Comparison of ENCODE assay signal across 13 cellular contexts in genomic region chr7:83413425-83413824, GRCh38.
DNase-seq lines count a peak whose midpoint lies in the region; ATAC-seq, FAIRE-seq and TF ChIP-seq lines count a peak whose summit lies in the region.
"Had no signal": no experiment of that assay in that cellular context is flagged by ENCODE, and none has a peak within 500 bp of the region (broad histone marks: within the 10 kb centered on the region; RNA-seq: fewer than 3 reads in every experiment).

No MANE protein-coding gene starts in this region.

- no peaks in the 10 kb centered on the region for H3F3A ChIP-seq in smooth muscle cell (ENCODE audit: low read depth)

- DNase-seq in Daoy (ENCODE audit: low read depth) = peak; percentile 23
- DNase-seq in bronchial epithelial cell (ENCODE audit: low read depth) = peak; percentile 33
- DNase-seq in mesenchymal stem cell = peak; percentile 61
- no peak for DNase-seq in smooth muscle cell (lab: John Stamatoyannopoulos, UW; ENCODE audit: unreplicated experiment)
- no peak for DNase-seq in pons (ENCODE audit: low spot score)
- DNase-seq in right atrium auricular region (ENCODE audit: low spot score) = no peak
- DNase-seq: activated CD4-positive, CD25-positive, alpha-beta regulatory T cell; activated naive CD4-positive, alpha-beta T cell treated with anti-CD3 and anti-CD28 coated beads for 36 hours; C1 segment of cervical spinal cord; left lung had no signal

- H3K4ac ChIP-seq in mesenchymal stem cell (ENCODE audit: low read depth in 1 of 2, low read length in 2 of 2) = no peak overlapping the region

- TF ChIP-seq CTCF in bronchial epithelial cell (IDR thresholded peaks at IDR 0.05; ENCODE audit: insufficient read depth, low read length, severe bottlenecking) (no peak), smooth muscle cell (IDR thresholded peaks at IDR 0.05; ENCODE audit: borderline replicate concordance, insufficient read depth, poor library complexity, severe bottlenecking) (no peak), right atrium auricular region (IDR thresholded peaks at IDR 0.05) (no peak)

- H2BK12ac ChIP-seq in mesenchymal stem cell (ENCODE audit: low read length in 2 of 2) = no peak overlapping the region

- WGBS in mesenchymal stem cell = 46% methylated on average over 2 of the region's 2 CpGs
- 32% methylated on average over 2 of the region's 2 CpGs for WGBS in smooth muscle cell (ENCODE audit: low lambda C conversion rate)

- no peak overlapping the region for H2AFZ ChIP-seq in mesenchymal stem cell (ENCODE audit: low read depth, low read length)
- no peak overlapping the region for H2AFZ ChIP-seq in smooth muscle cell (ENCODE audit: low read depth)

- H2AK5ac ChIP-seq in mesenchymal stem cell (ENCODE audit: low read length, severe bottlenecking) = no peak overlapping the region

- H3K4me2 ChIP-seq in mesenchymal stem cell (ENCODE audit: low read length, poor library complexity, severe bottlenecking) = no peak overlapping the region
- H3K4me2 ChIP-seq in smooth muscle cell = no peak overlapping the region

- H3K27ac ChIP-seq in HUES6 (ENCODE audit: low read depth, low read length) (peak overlapping the region; percentile 23; the same call in 1 of the 2 replicates), mesenchymal stem cell (ENCODE audit: low read length, poor library complexity, severe bottlenecking) (no peak overlapping the region), smooth muscle cell (ENCODE audit: low read depth) (no peak overlapping the region), right atrium auricular region (no peak overlapping the region)
- H3K27ac ChIP-seq: left lung had no signal

- H4K8ac ChIP-seq in mesenchymal stem cell (ENCODE audit: low read length) = no peak overlapping the region

- H3K9me3 ChIP-seq in HUES6 (ENCODE audit: control insufficient read depth, insufficient read depth, low read depth, low read length) (no peaks in the 10 kb centered on the region), mesenchymal stem cell (ENCODE audit: control insufficient read depth, low read length) (no peaks in the 10 kb centered on the region), smooth muscle cell (replicated peaks; ENCODE audit: low read depth) (no peaks in the 10 kb centered on the region), right atrium auricular region (no peaks in the 10 kb centered on the region)
- H3K9me3 ChIP-seq: left lung had no signal

- no peaks in the 10 kb centered on the region for H3K79me2 ChIP-seq in smooth muscle cell (ENCODE audit: low read depth)

- no peaks in the 10 kb centered on the region for H3K27me3 ChIP-seq in HUES6 (ENCODE audit: control insufficient read depth, insufficient read depth, low read length)
- no peaks in the 10 kb centered on the region for H3K27me3 ChIP-seq in bronchial epithelial cell (ENCODE audit: control insufficient read depth, insufficient read depth, low read length)
- H3K27me3 ChIP-seq in mesenchymal stem cell (ENCODE audit: control insufficient read depth in 1 of 2, insufficient read depth in 1 of 2, low read length in 2 of 2) = no peaks in the 10 kb centered on the region
- H3K27me3 ChIP-seq in smooth muscle cell (ENCODE audit: low read depth) = no peaks in the 10 kb centered on the region
- H3K27me3 ChIP-seq in right atrium auricular region = no peaks in the 10 kb centered on the region
- H3K27me3 ChIP-seq: left lung had no signal

- H3K9ac ChIP-seq in HUES6 (ENCODE audit: low read length) (no peak overlapping the region), mesenchymal stem cell (ENCODE audit: low read length) (peak overlapping the region; percentile 54), smooth muscle cell (ENCODE audit: low read depth) (no peak overlapping the region)

- H3K4me1 ChIP-seq in HUES6 (ENCODE audit: control insufficient read depth, insufficient read depth, low read length) (peaks cover 46% of the 10 kb centered on the region), mesenchymal stem cell (ENCODE audit: control insufficient read depth, insufficient read depth, low read depth, low read length) (no peaks in the 10 kb centered on the region), smooth muscle cell (ENCODE audit: low read depth) (peaks cover 4% of the 10 kb centered on the region), right atrium auricular region (no peaks in the 10 kb centered on the region)
- H3K4me1 ChIP-seq: left lung had no signal

- H2BK120ac ChIP-seq in mesenchymal stem cell (ENCODE audit: low read depth, low read length) = no peak overlapping the region

- no peak for ATAC-seq in activated CD4-positive, CD25-positive, alpha-beta regulatory T cell treated with anti-CD3 and anti-CD28 coated beads, Interleukin-2, amount 50 U/mL, for 24 hours
- ATAC-seq: left lung had no signal

- no peak overlapping the region for H3K4me3 ChIP-seq in HUES6 (ENCODE audit: low read depth, low read length)
- H3K4me3 ChIP-seq in bronchial epithelial cell (ENCODE audit: low read depth, low read length) = no peak overlapping the region
- H3K4me3 ChIP-seq in mesenchymal stem cell (ENCODE audit: insufficient read depth in 1 of 2, low read depth in 1 of 2, low read length in 2 of 2) = peak overlapping the region in 1 of 2 experiments; percentile 62
- no peak overlapping the region for H3K4me3 ChIP-seq in smooth muscle cell
- no peak overlapping the region for H3K4me3 ChIP-seq in right atrium auricular region
- H3K4me3 ChIP-seq: left lung had no signal

- no peak overlapping the region for H3K23ac ChIP-seq in mesenchymal stem cell (ENCODE audit: low read length in 2 of 2)

- no peak overlapping the region for H2BK5ac ChIP-seq in mesenchymal stem cell (ENCODE audit: low read depth, low read length, poor library complexity, severe bottlenecking)

- H3K36me3 ChIP-seq in HUES6 (ENCODE audit: control insufficient read depth, insufficient read depth, low read length) (no peaks in the 10 kb centered on the region), bronchial epithelial cell (ENCODE audit: control insufficient read depth, insufficient read depth, low read length) (no peaks in the 10 kb centered on the region), mesenchymal stem cell (ENCODE audit: control insufficient read depth in 1 of 2, insufficient read depth in 2 of 2, low read depth in 1 of 2, low read length in 2 of 2) (no peaks in the 10 kb centered on the region), smooth muscle cell (ENCODE audit: low read depth) (no peaks in the 10 kb centered on the region), right atrium auricular region (no peaks in the 10 kb centered on the region)
- H3K36me3 ChIP-seq: left lung had no signal

- no peak for FAIRE-seq in bronchial epithelial cell (lab: Jason Lieb, UNC)
- FAIRE-seq: HTR-8/SVneo had no signal

- no peak overlapping the region for H3K18ac ChIP-seq in mesenchymal stem cell (ENCODE audit: low read depth in 1 of 2, low read length in 2 of 2)

- H4K91ac ChIP-seq in mesenchymal stem cell (ENCODE audit: low read length) = no peak overlapping the region

- no peaks in the 10 kb centered on the region for H3K79me1 ChIP-seq in mesenchymal stem cell (replicated peaks; ENCODE audit: low read length, poor library complexity, severe bottlenecking)

- H4K20me1 ChIP-seq in smooth muscle cell (ENCODE audit: low read depth) = no peaks in the 10 kb centered on the region

- H2BK15ac ChIP-seq in mesenchymal stem cell (ENCODE audit: low read depth, poor library complexity, severe bottlenecking) = no peak overlapping the region

- H3K14ac ChIP-seq in mesenchymal stem cell (ENCODE audit: low read length in 2 of 2) = no peak overlapping the region

Comparison
In these comparisons a context has a peak if more than half of its experiments do, and no peak if none do; other contexts are left out.
1. DNase-seq: peak in Daoy (single experiment), bronchial epithelial cell (single experiment) and mesenchymal stem cell (single experiment); none in smooth muscle cell (single experiment), pons (single experiment) and right atrium auricular region (single experiment).